Comparison of ENCODE assay signal across 2 cellular contexts in the genomic region with DNA sequence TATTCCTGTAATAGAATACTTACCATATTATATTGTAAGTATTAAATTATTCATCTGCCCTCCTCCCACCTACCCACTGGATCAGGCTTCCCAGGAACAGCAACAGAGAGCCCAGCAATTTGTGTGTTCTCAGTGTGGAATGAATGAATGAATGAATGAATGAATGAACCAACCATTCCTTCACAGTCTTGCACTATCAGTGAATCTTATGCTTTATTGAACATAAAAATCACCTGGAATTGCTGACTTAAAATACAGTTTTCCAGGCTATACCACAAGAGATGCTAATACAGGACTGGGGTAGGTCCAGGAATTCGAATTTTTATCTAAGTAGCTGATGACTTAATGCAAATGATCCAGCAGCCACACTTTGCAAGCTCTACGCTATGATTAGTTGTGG.
TF ChIP-seq lines count a peak whose summit lies in the region.

No MANE protein-coding gene starts in this region.

TF ChIP-seq in GM12878, 131 proteins besides CTCF, POLR2A, EP300 and RAD21:
- TF ChIP-seq CBFB (IDR thresholded peaks at IDR 0.05; ENCODE audit: low read depth) (no peak), NFXL1 (IDR thresholded peaks at IDR 0.05; ENCODE audit: borderline replicate concordance) (no peak), ZNF24 (IDR thresholded peaks at IDR 0.05) (peak; percentile 85)

TF ChIP-seq in K562, 482 proteins besides CTCF, POLR2A, EP300 and RAD21:
- TF ChIP-seq, protein P1, sequence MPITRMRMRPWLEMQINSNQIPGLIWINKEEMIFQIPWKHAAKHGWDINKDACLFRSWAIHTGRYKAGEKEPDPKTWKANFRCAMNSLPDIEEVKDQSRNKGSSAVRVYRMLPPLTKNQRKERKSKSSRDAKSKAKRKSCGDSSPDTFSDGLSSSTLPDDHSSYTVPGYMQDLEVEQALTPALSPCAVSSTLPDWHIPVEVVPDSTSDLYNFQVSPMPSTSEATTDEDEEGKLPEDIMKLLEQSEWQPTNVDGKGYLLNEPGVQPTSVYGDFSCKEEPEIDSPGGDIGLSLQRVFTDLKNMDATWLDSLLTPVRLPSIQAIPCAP (CRISPR knock-in tag; IDR thresholded peaks at IDR 0.05; ENCODE audit: borderline replicate concordance), result no peak
- TF ChIP-seq GATA2 (CRISPR knock-in tag; IDR thresholded peaks at IDR 0.05), result no peak
- TF ChIP-seq ZNF24 (IDR thresholded peaks at IDR 0.05), result peak; percentile 97
- TF ChIP-seq ZC3H4 (CRISPR knock-in tag; IDR thresholded peaks at IDR 0.05; ENCODE audit: borderline replicate concordance), result no peak
- no peak for TF ChIP-seq BDP1 (IDR thresholded peaks at IDR 0.05; ENCODE audit: insufficient read depth, insufficient read length)
